Comparison of ENCODE assay signal across 26 cellular contexts in genomic region chr6:9161731-9162130, GRCh38.
A peak's percentile ranks its signal among the peaks of the same experiment; 100 is the strongest.
DNase-seq lines count a peak whose midpoint lies in the region; ATAC-seq, FAIRE-seq and TF ChIP-seq lines count a peak whose summit lies in the region.
"Had no signal": no experiment of that assay in that cellular context is flagged by ENCODE, and none has a peak within 500 bp of the region (broad histone marks: within the 10 kb centered on the region; RNA-seq: fewer than 3 reads in every experiment).

No MANE protein-coding gene starts in this region.

- intact Hi-C loops in naive thymus-derived CD4-positive, alpha-beta T cell (cut with micrococcal nuclease): no loop called here
- intact Hi-C loops in colonic mucosa (cut with DNase I): no loop called here

- CTCF ChIA-PET in naive thymus-derived CD4-positive, alpha-beta T cell (lab: Charles Lee): no interaction called here

- no peaks in the 10 kb centered on the region for H3K9me1 ChIP-seq in keratinocyte (ENCODE audit: control insufficient read depth, extremely low read depth, insufficient read depth, low read length)

- no peak for ATAC-seq in naive thymus-derived CD4-positive, alpha-beta T cell
- ATAC-seq: HCT116, HepG2 had no signal

- no peaks in the 10 kb centered on the region for H3K9me3 ChIP-seq in keratinocyte (ENCODE audit: control insufficient read depth, low read depth, low read length)
- no peaks in the 10 kb centered on the region for H3K9me3 ChIP-seq in naive thymus-derived CD4-positive, alpha-beta T cell (ENCODE audit: control insufficient read depth in 2 of 3, low read length in 3 of 3)
- H3K9me3 ChIP-seq in colonic mucosa: no peaks in the 10 kb centered on the region
- H3K9me3 ChIP-seq: BE2C, Caco-2 had no signal

- H2AFZ ChIP-seq in keratinocyte (ENCODE audit: control insufficient read depth, low read length): no peak overlapping the region
- H2AFZ ChIP-seq: GM23248 had no signal

- no peaks in the 10 kb centered on the region for H3K79me2 ChIP-seq in keratinocyte (ENCODE audit: control insufficient read depth, insufficient read depth, low read length)

- peak overlapping the region; percentile 60 for H3K27ac Mint-ChIP-seq in nephron progenitor cell
- H3K27ac Mint-ChIP-seq in naive thymus-derived CD4-positive, alpha-beta T cell: no peak overlapping the region
- H3K27ac Mint-ChIP-seq: CD4-positive, CD25-positive, alpha-beta regulatory T cell; CD8-positive, alpha-beta memory T cell; HFFc6; IgD-negative memory B cell had no signal

- dilution Hi-C loops in keratinocyte (cut with MboI; ENCODE audit: extremely low pct_ligation_motif_present, low sequenced_read_pairs): no loop called here

- in situ Hi-C loops in SK-MEL-5 (cut with HindIII; ENCODE audit: low pct_unique_long_range_greater_than_20kb, low sequenced_read_pairs): no loop called here

- H4K20me1 ChIP-seq in keratinocyte (ENCODE audit: control insufficient read depth, extremely low read depth, insufficient read depth, low read length): no peaks in the 10 kb centered on the region

- POLR2A ChIA-PET in naive thymus-derived CD4-positive, alpha-beta T cell (lab: Charles Lee): no interaction called here

- peaks cover 21% of the 10 kb centered on the region for H3K9me3 Mint-ChIP-seq in nephron progenitor cell
- peaks cover 4 to 38% (median 23%) of the 10 kb centered on the region in 11 donors for H3K9me3 Mint-ChIP-seq in naive thymus-derived CD4-positive, alpha-beta T cell
- H3K9me3 Mint-ChIP-seq: HFFc6 had no signal

- peak; percentile 34 for FAIRE-seq in keratinocyte (lab: Jason Lieb, UNC)
- FAIRE-seq: A204.1, GM12892, GM18507, H54, HepG2 had no signal

- H3K4me3 ChIP-seq in keratinocyte (ENCODE audit: control insufficient read depth in 2 of 3, extremely low read depth in 1 of 3, insufficient read depth in 2 of 3, low read depth in 1 of 3, low read length in 3 of 3): no peak overlapping the region
- no peak overlapping the region for H3K4me3 ChIP-seq in naive thymus-derived CD4-positive, alpha-beta T cell (ENCODE audit: low read length)
- no peak overlapping the region for H3K4me3 ChIP-seq in colonic mucosa
- H3K4me3 ChIP-seq: GM23248 had no signal

- H3K27me3 ChIP-seq in keratinocyte (ENCODE audit: control insufficient read depth, extremely low read depth, insufficient read depth, low read length) (no peaks in the 10 kb centered on the region), colonic mucosa (no peaks in the 10 kb centered on the region)
- no peaks in the 10 kb centered on the region for H3K27me3 ChIP-seq in naive thymus-derived CD4-positive, alpha-beta T cell (ENCODE audit: control insufficient read depth in 2 of 2, insufficient read depth in 2 of 2, low read length in 2 of 2)
- H3K27me3 ChIP-seq: BE2C had no signal

- no peak overlapping the region for H3K4me2 ChIP-seq in keratinocyte (ENCODE audit: control insufficient read depth, extremely low read depth, insufficient read depth, low read depth, low read length)

- peak; percentile 25 for DNase-seq in HT1080 (ENCODE audit: low read depth)
- DNase-seq in SK-MEL-5 (ENCODE audit: low read depth, low spot score): peak; percentile 88
- DNase-seq in keratinocyte (ENCODE audit: low read depth, low spot score): no peak
- DNase-seq in nephron progenitor cell: no peak
- DNase-seq in naive thymus-derived CD4-positive, alpha-beta T cell: no peak
- DNase-seq in colonic mucosa: no peak
- DNase-seq in GOT3 (lab: John Stamatoyannopoulos, UW): no peak
- DNase-seq in NCI-H82 treated with DMSO at 0.1 percent for 48 hours (lab: John Stamatoyannopoulos, UW; ENCODE audit: unreplicated experiment): no peak
- DNase-seq: ACHN; BE2C; C1 segment of cervical spinal cord; Caco-2; CD4-positive, CD25-positive, alpha-beta regulatory T cell; CD8-positive, alpha-beta memory T cell; DMS153; DMS79; GDM1; GM23248; HFFc6 had no signal

- H3K27ac ChIP-seq in keratinocyte (ENCODE audit: control insufficient read depth, insufficient read depth, low read length) (no peak overlapping the region), colonic mucosa (no peak overlapping the region)
- no peak overlapping the region for H3K27ac ChIP-seq in naive thymus-derived CD4-positive, alpha-beta T cell (ENCODE audit: low read depth, low read length)
- H3K27ac ChIP-seq: GM23248 had no signal

- no peaks in the 10 kb centered on the region for H3K4me1 Mint-ChIP-seq in nephron progenitor cell
- H3K4me1 Mint-ChIP-seq in naive thymus-derived CD4-positive, alpha-beta T cell: no peaks in the 10 kb centered on the region
- H3K4me1 Mint-ChIP-seq: CD4-positive, CD25-positive, alpha-beta regulatory T cell; CD8-positive, alpha-beta memory T cell; IgD-negative memory B cell had no signal

- H3K27me3 Mint-ChIP-seq in nephron progenitor cell (ENCODE audit: low read depth, poor library complexity): peaks cover 4% of the 10 kb centered on the region
- H3K27me3 Mint-ChIP-seq in naive thymus-derived CD4-positive, alpha-beta T cell: peaks cover 0 to 8% (median 0%) of the 10 kb centered on the region in 5 donors
- H3K27me3 Mint-ChIP-seq: CD4-positive, CD25-positive, alpha-beta regulatory T cell; CD8-positive, alpha-beta memory T cell; IgD-negative memory B cell had no signal

- H3K9ac ChIP-seq in keratinocyte (ENCODE audit: control insufficient read depth, extremely low read depth, insufficient read depth, low read length) (no peak overlapping the region), colonic mucosa (ENCODE audit: low read depth in 2 of 2, low read length in 2 of 2) (no peak overlapping the region)
- H3K9ac ChIP-seq: GM23248 had no signal

- H3K36me3 Mint-ChIP-seq in nephron progenitor cell (ENCODE audit: low read depth): no peaks in the 10 kb centered on the region
- peaks cover 0 to 5% (median 0%) of the 10 kb centered on the region in 5 donors for H3K36me3 Mint-ChIP-seq in naive thymus-derived CD4-positive, alpha-beta T cell
- H3K36me3 Mint-ChIP-seq: CD4-positive, CD25-positive, alpha-beta regulatory T cell; CD8-positive, alpha-beta memory T cell had no signal

- H3K4me1 ChIP-seq in keratinocyte (ENCODE audit: control insufficient read depth, extremely low read depth, insufficient read depth, low read length) (no peaks in the 10 kb centered on the region), colonic mucosa (no peaks in the 10 kb centered on the region)
- H3K4me1 ChIP-seq in naive thymus-derived CD4-positive, alpha-beta T cell (ENCODE audit: control insufficient read depth in 2 of 2, insufficient read depth in 2 of 2, low read length in 2 of 2): no peaks in the 10 kb centered on the region
- H3K4me1 ChIP-seq: BE2C, Caco-2 had no signal

- TF ChIP-seq CTCF in keratinocyte (optimal IDR thresholded peaks at IDR 0.05 in 1 of 3, IDR thresholded peaks at IDR 0.05 in 1 of 3, conservative IDR thresholded peaks at IDR 0.05 in 1 of 3; ENCODE audit: extremely low read depth in 1 of 3, insufficient read depth in 2 of 3, low read length in 3 of 3) (no peak), nephron progenitor cell (IDR thresholded peaks at IDR 0.05) (no peak), colonic mucosa (IDR thresholded peaks at IDR 0.05) (no peak)

- no peak overlapping the region for H3K4me3 Mint-ChIP-seq in nephron progenitor cell
- H3K4me3 Mint-ChIP-seq in naive thymus-derived CD4-positive, alpha-beta T cell: no peak overlapping the region
- H3K4me3 Mint-ChIP-seq: CD4-positive, CD25-positive, alpha-beta regulatory T cell; CD8-positive, alpha-beta memory T cell; HFFc6; IgD-negative memory B cell had no signal

- H3K36me3 ChIP-seq in keratinocyte (ENCODE audit: control insufficient read depth in 2 of 2, extremely low read depth in 1 of 2, insufficient read depth in 2 of 2, low read length in 2 of 2) (no peaks in the 10 kb centered on the region), colonic mucosa (no peaks in the 10 kb centered on the region)
- H3K36me3 ChIP-seq in naive thymus-derived CD4-positive, alpha-beta T cell (ENCODE audit: control insufficient read depth in 2 of 3, insufficient read depth in 3 of 3, low read length in 3 of 3): no peaks in the 10 kb centered on the region
- H3K36me3 ChIP-seq: BE2C had no signal

Comparison
In these comparisons a context has a peak if more than half of its experiments do, and no peak if none do; other contexts are left out.
1. DNase-seq: peak in HT1080 (single experiment) and SK-MEL-5 (single experiment); none in keratinocyte (single experiment), nephron progenitor cell (single experiment), naive thymus-derived CD4-positive, alpha-beta T cell (0 of 9), colonic mucosa (single experiment), GOT3 (single experiment) and NCI-H82 treated with DMSO at 0.1 percent for 48 hours (single experiment).